1 cellular context compared by ENCODE assay signal in genomic region chr11:118572914-118573550, GRCh38.
TF ChIP-seq lines count a peak whose summit lies in the region.

No MANE protein-coding gene starts in this region.

TF ChIP-seq in H1, 55 proteins besides CTCF, POLR2A, EP300 and RAD21:
- no peak for TF ChIP-seq NRF1 (IDR thresholded peaks at IDR 0.05; ENCODE audit: low read depth, low read length)
- TF ChIP-seq USF2 (IDR thresholded peaks at IDR 0.05; ENCODE audit: low read length): no peak
- TF ChIP-seq HDAC2 (IDR thresholded peaks at IDR 0.05; ENCODE audit: borderline replicate concordance in 1 of 2, low read depth in 2 of 2, low read length in 2 of 2): no peak
- TF ChIP-seq KDM4A (IDR thresholded peaks at IDR 0.05; ENCODE audit: low read depth, low read length, severe bottlenecking): no peak
- no peak for TF ChIP-seq CREB1 (IDR thresholded peaks at IDR 0.05)
- TF ChIP-seq KDM1A (IDR thresholded peaks at IDR 0.05; ENCODE audit: borderline replicate concordance, low read length): no peak
